26 cellular contexts compared by ENCODE assay signal in genomic region chr11:123273616-123274015, GRCh38.
"Had no signal": no experiment of that assay in that cellular context is flagged by ENCODE, and none has a peak within 500 bp of the region (broad histone marks: within the 10 kb centered on the region; RNA-seq: fewer than 3 reads in every experiment).

No MANE protein-coding gene starts in this region.

- H3K9me3 ChIP-seq: SJCRH30 had no signal

- H3K4me1 ChIP-seq: SJCRH30 had no signal

- DNase-seq: Karpas-422, MM.1S, MV-4-11, NCI-H1092, NCI-H1417 treated with DMSO at 0.1 percent for 48 hours, NCI-H1436 treated with DMSO at 0.1 percent for 48 hours, NCI-H1694 treated with DMSO at 0.1 percent for 48 hours, NCI-H187 treated with DMSO at 0.1 percent for 48 hours, NCI-H2029, NCI-H2081, NCI-H2171 treated with DMSO at 0.1 percent for 48 hours, NCI-H345, NCI-H446, NCI-H510A treated with DMSO at 0.1 percent for 48 hours, NCI-H524 treated with DMSO at 0.1 percent for 48 hours, NCI-H526 treated with DMSO at 0.1 percent for 48 hours, NCI-H774, OCI-M1, PC-3, SHP77, SIG-M5, SJCRH30 had no signal

- H3K27ac ChIP-seq: RWPE1, SJCRH30, SK-N-MC had no signal

- H3K4me3 ChIP-seq: SJCRH30, SK-N-MC had no signal

- H3K27me3 ChIP-seq: SJCRH30 had no signal

- H3K36me3 ChIP-seq: SJCRH30 had no signal

- ATAC-seq: PC-3, Right ventricle myocardium inferior, SK-N-SH treated with all-trans-retinoic acid at 6 μM for 48 hours had no signal
